ENCODE assay signal across 1 cellular context in the genomic region with DNA sequence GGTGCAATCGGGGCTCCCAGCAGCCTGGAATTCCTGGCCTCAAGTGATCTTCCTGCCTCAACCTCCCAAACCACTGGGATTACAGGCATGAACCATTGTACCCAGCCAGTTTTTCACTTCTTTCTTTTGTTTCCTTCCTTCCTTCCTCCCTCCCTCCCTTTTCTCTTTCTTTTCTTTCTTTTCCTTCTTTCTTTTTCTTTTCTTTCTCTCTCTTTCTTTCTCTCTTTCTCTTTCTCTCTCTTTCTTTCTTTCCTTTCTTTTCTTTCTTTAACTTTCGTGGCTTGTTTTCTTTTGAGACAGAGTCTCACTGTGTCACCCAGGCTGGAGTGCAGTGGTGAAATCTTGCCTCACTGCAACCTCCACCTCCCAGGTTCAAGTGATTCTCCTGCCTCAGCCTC.
TF ChIP-seq lines count a peak whose summit lies in the region.

No MANE protein-coding gene starts in this region.

TF ChIP-seq in GM12878, 131 proteins besides CTCF, POLR2A, EP300 and RAD21:
- no peak for TF ChIP-seq ZNF384 (IDR thresholded peaks at IDR 0.05; ENCODE audit: borderline replicate concordance, low read depth, low read length)
- peak in 1 of 2 experiments; percentile 24; a peak in 1 of 4 replicates for TF ChIP-seq IKZF2 (IDR thresholded peaks at IDR 0.05)
